28 cellular contexts compared by ENCODE assay signal in the genomic region with DNA sequence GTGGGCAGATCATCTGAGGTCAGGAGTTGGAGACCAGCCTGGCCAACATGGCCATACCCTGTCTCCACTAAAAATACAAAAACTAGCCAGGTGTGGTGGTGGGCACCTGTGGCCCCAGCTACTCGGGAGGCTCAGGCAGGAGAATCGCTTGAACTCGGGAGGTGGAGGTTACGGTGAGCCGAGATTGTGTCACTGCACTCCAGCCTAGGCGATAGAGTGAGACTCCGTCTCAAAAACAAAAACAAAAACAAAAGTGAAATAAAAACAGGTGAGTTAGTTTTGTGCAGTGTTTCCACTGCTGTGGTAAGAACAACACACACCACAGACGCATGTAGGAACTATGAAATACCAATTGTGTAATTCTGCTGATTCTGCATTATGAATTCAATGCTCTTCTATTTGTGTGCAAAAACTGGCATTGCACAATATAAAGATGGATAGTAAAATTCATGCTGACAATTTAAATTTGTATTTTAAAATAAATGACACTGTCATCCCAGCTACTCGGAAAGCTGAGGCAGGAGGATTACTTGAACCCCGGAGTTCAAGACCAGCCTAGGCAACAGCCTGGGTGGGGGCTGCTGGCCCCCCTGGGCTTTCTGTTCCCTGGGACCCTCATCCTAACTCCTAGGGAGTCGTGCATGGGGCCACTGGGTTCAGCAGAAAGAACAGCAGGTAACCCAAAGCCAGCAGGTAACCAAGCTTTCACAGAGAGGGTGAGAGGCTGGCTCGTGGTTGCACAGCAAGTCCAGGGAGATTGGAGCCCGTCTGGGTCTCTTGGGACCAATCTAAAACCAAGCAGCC. TPM values are rescaled to one million over a fixed set of nuclear protein-coding genes. Genes with fewer than 3 reads are reported as not detected.
DNase-seq lines count a peak whose midpoint lies in the region; ATAC-seq, FAIRE-seq and TF ChIP-seq lines count a peak whose summit lies in the region.
"Had no signal": no experiment of that assay in that cellular context is flagged by ENCODE, and none has a peak within 500 bp of the region (broad histone marks: within the 10 kb centered on the region; RNA-seq: fewer than 3 reads in every experiment).

No MANE protein-coding gene starts in this region.

- TF ChIP-seq RAD21 in A549 (conservative IDR thresholded peaks at IDR 0.05 in 1 of 2, IDR thresholded peaks at IDR 0.05 in 1 of 2) = no peak

- no peaks in the 10 kb centered on the region for H3K27me3 ChIP-seq in CD4-positive, alpha-beta T cell (ENCODE audit: control insufficient read depth, insufficient read depth, low read length)
- peaks cover 0 to 11% (median 0%) of the 10 kb centered on the region in 3 donors for H3K27me3 ChIP-seq in stomach
- H3K27me3 ChIP-seq: right atrium auricular region had no signal

- no peaks in the 10 kb centered on the region for H3K9me3 Mint-ChIP-seq in CD4-positive, alpha-beta T cell
- no peaks in the 10 kb centered on the region for H3K9me3 Mint-ChIP-seq in T-cell
- H3K9me3 Mint-ChIP-seq: activated naive CD4-positive, alpha-beta T cell treated with anti-CD3 and anti-CD28 coated beads for 36 hours had no signal

- TF ChIP-seq EP300 in A549 (IDR thresholded peaks at IDR 0.05) = no peak
- no peak for TF ChIP-seq EP300 in stomach (IDR thresholded peaks at IDR 0.05)

- TF ChIP-seq CTCF in A549 (IDR thresholded peaks at IDR 0.05) = no peak
- TF ChIP-seq CTCF in CD4-positive, alpha-beta T cell (IDR thresholded peaks at IDR 0.05) = no peak
- no peak for TF ChIP-seq CTCF in fibroblast of the aortic adventitia (IDR thresholded peaks at IDR 0.05; ENCODE audit: insufficient read depth, low read length)
- no peak for TF ChIP-seq CTCF in stomach (IDR thresholded peaks at IDR 0.05)

- DNase-seq in A549 (ENCODE audit: low read depth in 1 of 2, low spot score in 1 of 2) = no peak
- DNase-seq in CD4-positive, alpha-beta T cell = no peak
- DNase-seq in T-cell = no peak
- DNase-seq in fibroblast of the aortic adventitia (ENCODE audit: low read depth) = peak; percentile 31
- no peak for DNase-seq in NCI-H2029 (lab: John Stamatoyannopoulos, UW)
- no peak for DNase-seq in stomach
- DNase-seq in stimulated activated CD4-positive, alpha-beta T cell treated with anti-CD3 and anti-CD28 coated beads, Interleukin-2, amount 100 ng/mL, for 24 hours = no peak
- DNase-seq: activated CD4-positive, alpha-beta T cell treated with anti-CD3 and anti-CD28 coated beads for 36 hours; activated naive CD4-positive, alpha-beta T cell treated with anti-CD3 and anti-CD28 coated beads for 36 hours; Calu3; foreskin melanocyte; hypothalamus; midbrain; NCI-H1417; NCI-H2171 treated with DMSO at 0.1 percent for 48 hours; nucleus accumbens; stimulated activated CD4-positive, alpha-beta T cell treated with anti-CD3 and anti-CD28 coated beads, Interleukin-15, amount 100 ng/mL, for 24 hours; stimulated activated naive CD4-positive, alpha-beta T cell treated with Interleukin-2 at 50 U/mL for 16 hours; transverse colon had no signal

- H3K4me3 ChIP-seq in A549 (no peak overlapping the region), fibroblast of the aortic adventitia (ENCODE audit: low read depth, low read length) (no peak overlapping the region), stomach (no peak overlapping the region)
- H3K4me3 ChIP-seq: coronary artery, HAP-1, right atrium auricular region, transverse colon had no signal

- POLR2A ChIA-PET in A549 (lab: Yijun Ruan, JAX) (no interaction called here), T-cell (lab: Charles Lee) (no interaction called here)
- POLR2A ChIA-PET in CD4-positive, alpha-beta T cell (lab: Charles Lee) = no interaction called here

- H3K4me1 Mint-ChIP-seq in CD4-positive, alpha-beta T cell (ENCODE audit: low read depth) = peaks cover 32% of the 10 kb centered on the region
- H3K4me1 Mint-ChIP-seq in T-cell = peaks cover 46 to 61% (median 59%) of the 10 kb centered on the region in 3 donors

- H3K27me3 Mint-ChIP-seq in CD4-positive, alpha-beta T cell = no peaks in the 10 kb centered on the region
- H3K27me3 Mint-ChIP-seq in T-cell = no peaks in the 10 kb centered on the region
- H3K27me3 Mint-ChIP-seq: activated CD4-positive, alpha-beta T cell treated with anti-CD3 and anti-CD28 coated beads for 36 hours had no signal

- H3K27ac Mint-ChIP-seq in CD4-positive, alpha-beta T cell = peak overlapping the region; percentile 98
- H3K27ac Mint-ChIP-seq in T-cell = peak overlapping the region; percentile 60 to 72
- H3K27ac Mint-ChIP-seq: activated CD4-positive, alpha-beta T cell treated with anti-CD3 and anti-CD28 coated beads for 36 hours; activated naive CD4-positive, alpha-beta T cell treated with anti-CD3 and anti-CD28 coated beads for 36 hours had no signal

- TF ChIP-seq POLR2A in A549 (IDR thresholded peaks at IDR 0.05; ENCODE audit: low read length) (no peak), stomach (IDR thresholded peaks at IDR 0.05) (no peak)

- H3K27ac ChIP-seq in A549 = no peak overlapping the region
- H3K27ac ChIP-seq in CD4-positive, alpha-beta T cell (ENCODE audit: low read depth, low read length) = no peak overlapping the region
- no peak overlapping the region for H3K27ac ChIP-seq in stomach
- H3K27ac ChIP-seq: KMS-11, right atrium auricular region, transverse colon had no signal

- H3K4me2 ChIP-seq in A549 = no peak overlapping the region
- H3K4me2 ChIP-seq: KMS-11, SK-N-SH had no signal

- H3K36me3 ChIP-seq in stomach = no peaks in the 10 kb centered on the region
- H3K36me3 ChIP-seq: HAP-1, right atrium auricular region, transverse colon had no signal

- no peaks in the 10 kb centered on the region for H3K36me3 Mint-ChIP-seq in CD4-positive, alpha-beta T cell (ENCODE audit: low read depth)
- no peaks in the 10 kb centered on the region for H3K36me3 Mint-ChIP-seq in T-cell

- no peak for FAIRE-seq in A549 (lab: Jason Lieb, UNC)
- FAIRE-seq: endothelial cell of umbilical vein had no signal

- H3K4me1 ChIP-seq in A549 = peaks cover under 1% of the 10 kb centered on the region; the same call in 1 of the 3 replicates
- H3K4me1 ChIP-seq in stomach = peaks cover 0 to 28% (median 9%) of the 10 kb centered on the region in 4 donors
- H3K4me1 ChIP-seq: HAP-1 had no signal

- ATAC-seq in A549 = no peak
- no peak for ATAC-seq in CD4-positive, alpha-beta T cell (ENCODE audit: poor library complexity)
- no peak for ATAC-seq in T-cell (replicated peaks in 1 of 4)
- ATAC-seq in GM19324 (IDR thresholded peaks at IDR 0.05; ENCODE audit: low FRiP score, unreplicated experiment) = no peak
- ATAC-seq: activated CD4-positive, alpha-beta T cell treated with anti-CD3 and anti-CD28 coated beads for 36 hours; Panc1 had no signal

- H3K9me3 ChIP-seq in A549 (no peaks in the 10 kb centered on the region), stomach (no peaks in the 10 kb centered on the region)
- no peaks in the 10 kb centered on the region for H3K9me3 ChIP-seq in CD4-positive, alpha-beta T cell (ENCODE audit: control insufficient read depth, low read length)
- H3K9me3 ChIP-seq: HAP-1, right atrium auricular region, SK-N-SH, transverse colon had no signal

- WGBS in A549 (ENCODE audit: missing lambda C conversion rate) = 76% methylated on average over 13 of the region's 13 CpGs
- 76 to 85% (median 84%) methylated on average over 11 to 13 of the region's 13 CpGs for WGBS in stomach, 5 donors

- CTCF ChIA-PET in A549 (lab: Yijun Ruan, JAX) (interaction anchor here (1.1 to 64.5 kb wide), 15 partner anchors 9 to 209 kb away, joined by 3 to 1994 read pairs (median 5); a partner anchor contains a TSS), T-cell (lab: Charles Lee) (interaction anchor here (0.9 to 1.4 kb wide), 3 partner anchors 11 to 45 kb away, joined by 3 read pairs; no protein-coding TSS in a partner anchor)
- CTCF ChIA-PET in CD4-positive, alpha-beta T cell (lab: Charles Lee) = interaction anchor here (0.7 to 3.1 kb wide), 5 partner anchors 11 to 112 kb away, joined by 3 to 10 read pairs (median 3); a partner anchor contains a TSS

- intact Hi-C loops in CD4-positive, alpha-beta T cell (cut with DNase I, micrococcal nuclease) = no loop called here
- intact Hi-C loops in stomach (cut with DNase I; ENCODE audit: low total_unique reads) = no loop called here

- H3K4me3 Mint-ChIP-seq in CD4-positive, alpha-beta T cell = no peak overlapping the region
- H3K4me3 Mint-ChIP-seq in T-cell = peak overlapping the region in 1 of 3 donors; percentile 40
- H3K4me3 Mint-ChIP-seq: activated CD4-positive, alpha-beta T cell treated with anti-CD3 and anti-CD28 coated beads for 36 hours; activated naive CD4-positive, alpha-beta T cell treated with anti-CD3 and anti-CD28 coated beads for 36 hours had no signal

RNA-seq across cellular contexts. Expression of a gene that starts 10.5 kb away (rescaled TPM):
- polyA plus RNA-seq in A549 (2011; rRNA removed) (14.0 and 19.9 TPM in 2 replicates), A549 (2017; fragmentation: RNase III; extraction: RNeasy Plus Mini Kit Qiagen cat#74134 plus additional on column Dnase treatment) (42.9 to 50.2 TPM (median 46.0 TPM) in 3 replicates), stomach (10 to 100 TPM in 1 of 3 donors, 1 to 10 TPM in 2; 4.6 to 17.5 (median 9.2) TPM)
- polyA plus RNA-seq in A549 (2012; cell fraction: cytosol; rRNA removed) = 37.0 and 54.6 TPM in 2 replicates
- 149 and 184 TPM in 2 replicates for polyA plus RNA-seq in A549 (2012; cell fraction: nucleus; rRNA removed)
- polyA minus RNA-seq in A549 (2011; rRNA and poly(A)+ RNA removed) = 17.4 and 22.8 TPM in 2 replicates
- total RNA-seq in CD4-positive, alpha-beta T cell = 10 to 100 TPM; 22.6 to 24.9 TPM
- total RNA-seq in T-cell (10 to 100 TPM; 35.2 to 99.0 (median 74.0) TPM), fibroblast of the aortic adventitia (ENCODE audit: low replicate concordance) (1.4 and 2.6 TPM in 2 replicates), stomach (100 to 1,000 TPM in 2 of 5 donors, 10 to 100 TPM in 3; 16.9 to 175 (median 43.8) TPM)

RNA-seq across cellular contexts. Expression of a gene that starts 25.7 kb away (rescaled TPM):
- polyA plus RNA-seq in A549 (2011; rRNA removed) (1.1 and 1.2 TPM in 2 replicates), A549 (2017; fragmentation: RNase III; extraction: RNeasy Plus Mini Kit Qiagen cat#74134 plus additional on column Dnase treatment) (1.1 to 2.0 TPM (median 1.3 TPM) in 3 replicates), stomach (100 to 1,000 TPM in 1 of 3 donors, 10 to 100 TPM in 1, 1 to 10 TPM in 1; 9.9 to 101 (median 65.1) TPM)
- polyA plus RNA-seq in A549 (2012; cell fraction: cytosol; rRNA removed) = 0.56 and 1.0 TPM in 2 replicates
- polyA plus RNA-seq in A549 (2012; cell fraction: nucleus; rRNA removed) = 0.54 and 0.76 TPM in 2 replicates
- 1.4 and 2.2 TPM in 2 replicates for polyA minus RNA-seq in A549 (2011; rRNA and poly(A)+ RNA removed)
- not detected for total RNA-seq in CD4-positive, alpha-beta T cell
- total RNA-seq in T-cell (under 1 TPM; 0.20 to 0.76 (median 0.65) TPM), fibroblast of the aortic adventitia (ENCODE audit: low replicate concordance) (25.9 and 35.2 TPM in 2 replicates), stomach (10 to 100 TPM in 3 of 5 donors, 1 to 10 TPM in 1, not detected in 1; 6.8 to 40.4 (median 28.4) TPM)
- total RNA-seq: activated CD4-positive, alpha-beta T cell treated with anti-CD3 and anti-CD28 coated beads for 36 hours; activated naive CD4-positive, alpha-beta T cell treated with anti-CD3 and anti-CD28 coated beads for 36 hours; Calu3 had no signal

RNA-seq across cellular contexts. Expression of a gene that starts 28.1 kb away (rescaled TPM):
- 0.26 TPM in 1 of 2 replicates, not detected in the other for polyA plus RNA-seq in A549 (2011; rRNA removed)
- not detected in 2 replicates for polyA plus RNA-seq in A549 (2012; cell fraction: cytosol; rRNA removed)
- 0.06 and 0.07 TPM in 2 replicates for polyA plus RNA-seq in A549 (2012; cell fraction: nucleus; rRNA removed)
- polyA plus RNA-seq in A549 (2017; fragmentation: RNase III; extraction: RNeasy Plus Mini Kit Qiagen cat#74134 plus additional on column Dnase treatment) = not detected in 3 replicates
- not detected in 2 replicates for polyA minus RNA-seq in A549 (2011; rRNA and poly(A)+ RNA removed)
- not detected for total RNA-seq in CD4-positive, alpha-beta T cell
- total RNA-seq in T-cell = 1 to 10 TPM in 2 of 5 donors, under 1 TPM in 3; 0.66 to 1.3 (median 0.92) TPM
- total RNA-seq in fibroblast of the aortic adventitia (ENCODE audit: low replicate concordance) = 4.2 and 9.4 TPM in 2 replicates
- 1 to 10 TPM in 1 of 5 donors, under 1 TPM in 1, not detected in 3; 0.72 to 5.7 TPM for total RNA-seq in stomach
- 10 to 100 TPM in 1 of 3 donors, 1 to 10 TPM in 2; 3.6 to 12.2 (median 4.2) TPM for polyA plus RNA-seq in stomach
- total RNA-seq: activated CD4-positive, alpha-beta T cell treated with anti-CD3 and anti-CD28 coated beads for 36 hours; activated naive CD4-positive, alpha-beta T cell treated with anti-CD3 and anti-CD28 coated beads for 36 hours; Calu3; endothelial cell of umbilical vein had no signal
- polyA plus RNA-seq: endothelial cell of umbilical vein had no signal

RNA-seq across cellular contexts. Expression of a gene that starts 44.4 kb away (rescaled TPM):
- 0.08 TPM in 1 of 2 replicates, not detected in the other for polyA plus RNA-seq in A549 (2011; rRNA removed)
- 0.21 and 0.26 TPM in 2 replicates for polyA plus RNA-seq in A549 (2012; cell fraction: cytosol; rRNA removed)
- 0.78 and 0.96 TPM in 2 replicates for polyA plus RNA-seq in A549 (2012; cell fraction: nucleus; rRNA removed)
- polyA plus RNA-seq in A549 (2017; fragmentation: RNase III; extraction: RNeasy Plus Mini Kit Qiagen cat#74134 plus additional on column Dnase treatment) = 0.13 TPM in 1 of 3 replicates, not detected in the others
- not detected in 2 replicates for polyA minus RNA-seq in A549 (2011; rRNA and poly(A)+ RNA removed)
- total RNA-seq in CD4-positive, alpha-beta T cell = under 1 TPM in 1 of 2 experiments, not detected in 1; 0.14 TPM
- total RNA-seq in T-cell = not detected
- not detected in 2 replicates for total RNA-seq in fibroblast of the aortic adventitia (ENCODE audit: low replicate concordance)
- total RNA-seq in stomach = not detected
- polyA plus RNA-seq in stomach = under 1 TPM in 1 of 3 donors, not detected in 2; 0.44 TPM
- total RNA-seq: activated naive CD4-positive, alpha-beta T cell treated with anti-CD3 and anti-CD28 coated beads for 36 hours; Calu3; endothelial cell of umbilical vein; right atrium auricular region; transverse colon had no signal
- polyA plus RNA-seq: AG04450, endothelial cell of umbilical vein had no signal

RNA-seq across cellular contexts. Expression of a gene that starts 58.8 kb away (rescaled TPM):
- polyA plus RNA-seq in A549 (2011; rRNA removed) (22.0 and 28.8 TPM in 2 replicates), A549 (2017; fragmentation: RNase III; extraction: RNeasy Plus Mini Kit Qiagen cat#74134 plus additional on column Dnase treatment) (24.5 to 25.9 TPM (median 25.7 TPM) in 3 replicates), stomach (1 to 10 TPM; 4.6 to 7.2 (median 6.1) TPM)
- polyA plus RNA-seq in A549 (2012; cell fraction: cytosol; rRNA removed) = 21.4 and 22.1 TPM in 2 replicates
- polyA plus RNA-seq in A549 (2012; cell fraction: nucleus; rRNA removed) = 69.1 and 79.4 TPM in 2 replicates
- polyA minus RNA-seq in A549 (2011; rRNA and poly(A)+ RNA removed) = 68.8 and 81.3 TPM in 2 replicates
- 10 to 100 TPM; 22.7 to 25.1 TPM for total RNA-seq in CD4-positive, alpha-beta T cell
- total RNA-seq in T-cell (10 to 100 TPM; 33.9 to 57.8 (median 47.5) TPM), fibroblast of the aortic adventitia (ENCODE audit: low replicate concordance) (13.2 and 16.3 TPM in 2 replicates), stomach (10 to 100 TPM in 4 of 5 donors, 1 to 10 TPM in 1; 9.9 to 32.7 (median 17.9) TPM)
